13 cellular contexts compared by ENCODE assay signal in the genomic region with DNA sequence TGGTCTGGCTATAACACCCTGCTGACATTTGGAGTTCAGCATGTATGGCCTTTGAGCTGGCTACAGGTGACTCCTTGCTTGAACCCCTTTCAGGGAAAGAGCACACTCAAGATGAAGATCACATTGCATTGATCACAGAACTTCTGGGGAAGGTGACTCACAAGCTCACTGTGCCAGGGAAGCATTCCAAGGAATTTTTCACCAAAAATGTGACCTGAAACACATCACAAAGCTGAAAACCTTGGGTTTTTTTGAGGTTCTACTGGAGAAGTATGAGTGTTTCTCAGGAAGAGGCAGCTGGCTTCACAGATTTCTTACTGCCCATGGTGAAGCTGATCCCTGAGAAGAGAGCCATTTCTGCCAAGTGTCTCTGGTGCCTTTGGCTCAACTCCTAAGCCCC.
"Had no signal": no experiment of that assay in that cellular context is flagged by ENCODE, and none has a peak within 500 bp of the region (broad histone marks: within the 10 kb centered on the region; RNA-seq: fewer than 3 reads in every experiment).

No MANE protein-coding gene starts in this region.

- H3K9me3 ChIP-seq: left ventricle myocardium inferior, ovary, right atrium auricular region, thyroid gland, uterus had no signal

- H3K4me3 ChIP-seq: left ventricle myocardium inferior, ovary, right atrium auricular region, skin epidermis, thyroid gland, uterus had no signal

- H3K36me3 ChIP-seq: left ventricle myocardium inferior, ovary, right atrium auricular region, thyroid gland, uterus had no signal

- H3K4me1 ChIP-seq: left ventricle myocardium inferior, right atrium auricular region, thyroid gland, uterus had no signal

- H3K27me3 Mint-ChIP-seq: activated naive CD8-positive, alpha-beta T cell had no signal

- H3K9me3 Mint-ChIP-seq: T-helper 2 cell treated with Interferon-gamma antibody and Interleukin-4, amounts not matched to agents 5 μg/mL and 100 μg/mL, for 36 hours had no signal

- DNase-seq: activated CD4-positive, alpha-beta T cell treated with anti-CD3 and anti-CD28 coated beads, Interleukin-2, amount 50 U/mL, for 48 hours; activated CD4-positive, CD25-positive, alpha-beta regulatory T cell treated with anti-CD3 and anti-CD28 coated beads, Interleukin-2, amount 50 U/mL, for 72 hours; activated gamma-delta T cell; activated T-cell treated with anti-CD3 and anti-CD28 coated beads, Interleukin-2, amount 50 U/mL, for 48 hours; amygdala; left ventricle myocardium inferior; ovary; thyroid gland; uterus had no signal

- H3K27ac ChIP-seq: left ventricle myocardium inferior, ovary, right atrium auricular region, skin epidermis, thyroid gland, uterus had no signal

- H3K27ac Mint-ChIP-seq: activated naive CD8-positive, alpha-beta T cell; T-helper 2 cell treated with Interferon-gamma antibody and Interleukin-4, amounts not matched to agents 5 μg/mL and 100 μg/mL, for 36 hours had no signal

- H3K4me3 Mint-ChIP-seq: activated naive CD8-positive, alpha-beta T cell; T-helper 2 cell treated with Interferon-gamma antibody and Interleukin-4, amounts not matched to agents 5 μg/mL and 100 μg/mL, for 36 hours had no signal

- H3K27me3 ChIP-seq: ovary, right atrium auricular region, thyroid gland, uterus had no signal
